Comparison of ENCODE assay signal across 10 cellular contexts in genomic region chr12:104494816-104495158, GRCh38. TPM values are rescaled to one million over a fixed set of nuclear protein-coding genes. Genes with fewer than 3 reads are reported as not detected.
A peak's percentile ranks its signal among the peaks of the same experiment; 100 is the strongest.
DNase-seq lines count a peak whose midpoint lies in the region; ATAC-seq and TF ChIP-seq lines count a peak whose summit lies in the region.
"Had no signal": no experiment of that assay in that cellular context is flagged by ENCODE, and none has a peak within 500 bp of the region (broad histone marks: within the 10 kb centered on the region; RNA-seq: fewer than 3 reads in every experiment).

No MANE protein-coding gene starts in this region.

- peak; percentile 58 for ATAC-seq in GM21515 (IDR thresholded peaks at IDR 0.05; ENCODE audit: unreplicated experiment)
- ATAC-seq in T-helper 17 cell = peak; percentile 10
- peak; percentile 58 to 85 for ATAC-seq in lower lobe of right lung

- POLR2A ChIA-PET in PC-9 (lab: Charles Lee; ENCODE audit: unreplicated experiment) = no interaction called here

- intact Hi-C loops in lower lobe of right lung (cut with DNase I) (no loop called here), PC-9 (cut with micrococcal nuclease; ENCODE audit: unreplicated experiment) (no loop called here)

- H3K27me3 Mint-ChIP-seq in T-helper 17 cell = no peaks in the 10 kb centered on the region

- DNase-seq in T-helper 17 cell = no peak
- no peak for DNase-seq in lower lobe of right lung
- DNase-seq in OCI-M2 (lab: John Stamatoyannopoulos, UW; ENCODE audit: unreplicated experiment) = no peak
- DNase-seq in AML-193 (lab: John Stamatoyannopoulos, UW) = no peak
- no peak for DNase-seq in NCI-H187 treated with DMSO at 0.1 percent for 48 hours (lab: John Stamatoyannopoulos, UW)
- DNase-seq in PC-9 = no peak
- DNase-seq: effector CD8-positive, alpha-beta T cell had no signal

- CTCF ChIA-PET in PC-9 (lab: Charles Lee) = no interaction called here

- H3K27ac Mint-ChIP-seq in T-helper 17 cell = peak overlapping the region; percentile 99

- no peak overlapping the region for H3K4me3 ChIP-seq in BLaER1 treated with 17β-estradiol and CSF1 and Interleukin-3, amounts not matched to agents 10 nM and 100 nM
- H3K4me3 ChIP-seq in lower lobe of right lung = peak overlapping the region; percentile 5
- H3K4me3 ChIP-seq in PC-9 = no peak overlapping the region
- H3K4me3 ChIP-seq: SK-N-MC had no signal

- H3K4me2 ChIP-seq in BLaER1 treated with 17β-estradiol and CSF1 and Interleukin-3, amounts not matched to agents 10 nM and 100 nM = peak overlapping the region; percentile 51 to 87 (median 68)
- no peak overlapping the region for H3K4me2 ChIP-seq in PC-9

- peaks cover 99% of the 10 kb centered on the region for H3K79me2 ChIP-seq in PC-9 (ENCODE audit: low read depth)

- TF ChIP-seq CTCF in lower lobe of right lung (IDR thresholded peaks at IDR 0.05) (no peak), PC-9 (conservative IDR thresholded peaks at IDR 0.05) (no peak)

- H3F3A ChIP-seq in PC-9 (ENCODE audit: insufficient read depth, low read depth) = peaks cover 24% of the 10 kb centered on the region; the same call in 1 of the 2 replicates

- no peaks in the 10 kb centered on the region for H3K9me3 ChIP-seq in BLaER1 treated with 17β-estradiol and CSF1 and Interleukin-3, amounts not matched to agents 10 nM and 100 nM (replicated peaks in 1 of 11)
- H3K9me3 ChIP-seq in T-helper 17 cell (ENCODE audit: control insufficient read depth, low read length, poor library complexity, severe bottlenecking) (no peaks in the 10 kb centered on the region), lower lobe of right lung (no peaks in the 10 kb centered on the region), PC-9 (ENCODE audit: insufficient read depth, low read depth) (no peaks in the 10 kb centered on the region)

- H3K27me3 ChIP-seq in BLaER1 treated with 17β-estradiol and CSF1 and Interleukin-3, amounts not matched to agents 10 nM and 100 nM = no peaks in the 10 kb centered on the region
- H3K27me3 ChIP-seq in lower lobe of right lung (ENCODE audit: low read depth) (no peaks in the 10 kb centered on the region), PC-9 (ENCODE audit: insufficient read depth, low read depth) (no peaks in the 10 kb centered on the region)

- H4K20me1 ChIP-seq in BLaER1 treated with 17β-estradiol and CSF1 and Interleukin-3, amounts not matched to agents 10 nM and 100 nM = peaks cover 35 to 99% (median 81%) of the 10 kb centered on the region in 11 experiments; a peak in 21 of 22 replicates
- H4K20me1 ChIP-seq in PC-9 (ENCODE audit: insufficient read depth) = peaks cover 46% of the 10 kb centered on the region

- peaks cover 83 to 100% (median 94%) of the 10 kb centered on the region in 10 experiments for H3K4me1 ChIP-seq in BLaER1 treated with 17β-estradiol and CSF1 and Interleukin-3, amounts not matched to agents 10 nM and 100 nM
- peaks cover 50% of the 10 kb centered on the region for H3K4me1 ChIP-seq in lower lobe of right lung
- no peaks in the 10 kb centered on the region for H3K4me1 ChIP-seq in PC-9 (replicated peaks; ENCODE audit: insufficient read depth)

- BruUV-seq in PC-9 (replicated peaks; lab: Mats Ljungman, UMichigan) = no TSS peak

- H3K9me2 ChIP-seq in PC-9 (ENCODE audit: insufficient read depth) = no peaks in the 10 kb centered on the region

- peak overlapping the region; percentile 36 to 73 (median 59); a peak in 20 of 22 replicates for H3K27ac ChIP-seq in BLaER1 treated with 17β-estradiol and CSF1 and Interleukin-3, amounts not matched to agents 10 nM and 100 nM
- H3K27ac ChIP-seq in lower lobe of right lung (peak overlapping the region; percentile 61), PC-9 (no peak overlapping the region)
- H3K27ac ChIP-seq: SK-N-MC had no signal

- peak overlapping the region; percentile 77 for H3K4me3 Mint-ChIP-seq in T-helper 17 cell

- peak overlapping the region in 7 of 11 experiments; percentile 33 to 64 (median 49); a peak in 12 of 22 replicates for H3K9ac ChIP-seq in BLaER1 treated with 17β-estradiol and CSF1 and Interleukin-3, amounts not matched to agents 10 nM and 100 nM

- peaks cover 7% of the 10 kb centered on the region for H3K36me3 Mint-ChIP-seq in T-helper 17 cell (ENCODE audit: low read depth)

- peaks cover 0 to 66% (median 35%) of the 10 kb centered on the region in 11 experiments; a peak in 17 of 22 replicates for H3K36me3 ChIP-seq in BLaER1 treated with 17β-estradiol and CSF1 and Interleukin-3, amounts not matched to agents 10 nM and 100 nM
- H3K36me3 ChIP-seq in lower lobe of right lung = no peaks in the 10 kb centered on the region
- peaks cover 15% of the 10 kb centered on the region; the same call in 1 of the 2 replicates for H3K36me3 ChIP-seq in PC-9 (ENCODE audit: low read depth)

- H3K4me1 Mint-ChIP-seq in T-helper 17 cell = peaks cover 73% of the 10 kb centered on the region

- H2AFZ ChIP-seq in PC-9 = no peak overlapping the region

RNA-seq across cellular contexts. Expression of gene CHST11, which starts 38.0 kb away (rescaled TPM):
- total RNA-seq in T-helper 17 cell (10 to 100 TPM; 76.6 to 78.3 TPM), lower lobe of right lung (46.2 TPM), PC-9 (2021) (39.9 and 52.2 TPM in 2 replicates)

Comparison
In these comparisons a context has a peak if more than half of its experiments do, and no peak if none do; other contexts are left out.
1. ATAC-seq: peak in every context shown above with its lines; median percentile 72 in lower lobe of right lung; 58 in GM21515; 10 in T-helper 17 cell.